In genomic region chr1:156097499-156098178, GRCh38 we compare ENCODE assay signal across 8 cellular contexts. TPM values are rescaled to one million over a fixed set of nuclear protein-coding genes. Genes with fewer than 3 reads are reported as not detected.
DNase-seq lines count a peak whose midpoint lies in the region; ATAC-seq and TF ChIP-seq lines count a peak whose summit lies in the region.

No MANE protein-coding gene starts in this region.

- TF ChIP-seq POLR2A in IMR-90 (IDR thresholded peaks at IDR 0.05; ENCODE audit: low read depth, low read length), result no peak

- in situ Hi-C loops in IMR-90 (cut with MboI; ENCODE audit: low sequenced_read_pairs), result loop anchor here (5.0 kb wide), 2 partner anchors 35 to 220 kb away; no protein-coding TSS in a partner anchor

- peak overlapping the region; percentile 92; the same call in 2 of the 3 replicates for H2BK15ac ChIP-seq in IMR-90 (ENCODE audit: low read depth, low read length)

- H3K36me3 ChIP-seq in CD8-positive, alpha-beta T cell (ENCODE audit: insufficient read depth, low read length), result no peaks in the 10 kb centered on the region
- peaks cover 6% of the 10 kb centered on the region; the same call in 1 of the 2 replicates for H3K36me3 ChIP-seq in IMR-90 (ENCODE audit: control insufficient read depth, insufficient read depth, low read length)
- H3K36me3 ChIP-seq in skeletal muscle satellite cell (ENCODE audit: insufficient read depth, low read length), result no peaks in the 10 kb centered on the region

- no peaks in the 10 kb centered on the region for H3K27me3 ChIP-seq in CD8-positive, alpha-beta T cell (ENCODE audit: insufficient read depth, low read length)
- no peaks in the 10 kb centered on the region for H3K27me3 ChIP-seq in IMR-90 (ENCODE audit: control insufficient read depth, insufficient read depth, low read length)
- no peaks in the 10 kb centered on the region for H3K27me3 ChIP-seq in skeletal muscle satellite cell (ENCODE audit: control insufficient read depth, insufficient read depth, low read length)

- peak overlapping the region; percentile 89 for H3K27ac Mint-ChIP-seq in CD8-positive, alpha-beta T cell
- peak overlapping the region; percentile 98 for H3K27ac Mint-ChIP-seq in central memory CD8-positive, alpha-beta T cell (ENCODE audit: low read depth)

- BruUV-seq in IMR-90 (replicated peaks; lab: Mats Ljungman, UMichigan), result no TSS peak

- H3K4me2 ChIP-seq in IMR-90 (ENCODE audit: low read depth, low read length) (no peak overlapping the region), skeletal muscle satellite cell (ENCODE audit: low read length) (no peak overlapping the region)

- intact Hi-C loops in CD8-positive, alpha-beta T cell (cut with DNase I, micrococcal nuclease), result loop anchor here (1.0 kb wide), 1 partner anchor 9 kb away; no protein-coding TSS in a partner anchor
- intact Hi-C loops in IMR-90 (cut with micrococcal nuclease), result loop anchor here (2.0 to 10.0 kb wide), 2 partner anchors 43 to 217 kb away; no protein-coding TSS in a partner anchor

- peak overlapping the region; percentile 44 for H3K23ac ChIP-seq in IMR-90 (ENCODE audit: low read depth, low read length)

- H3K4me3 ChIP-seq in CD8-positive, alpha-beta T cell (ENCODE audit: low read depth, low read length), result no peak overlapping the region
- no peak overlapping the region for H3K4me3 ChIP-seq in IMR-90 (ENCODE audit: insufficient read depth, low read depth, low read length)
- H3K4me3 ChIP-seq in skeletal muscle satellite cell (ENCODE audit: low read length), result no peak overlapping the region

- no peak for TF ChIP-seq CTCF in CD8-positive, alpha-beta T cell (IDR thresholded peaks at IDR 0.05)
- no peak for TF ChIP-seq CTCF in IMR-90 (conservative IDR thresholded peaks at IDR 0.05; ENCODE audit: low read depth, low read length)

- peaks cover under 1% of the 10 kb centered on the region for H3K27me3 Mint-ChIP-seq in CD8-positive, alpha-beta T cell (ENCODE audit: low read depth)
- H3K27me3 Mint-ChIP-seq in central memory CD8-positive, alpha-beta T cell, result no peaks in the 10 kb centered on the region

- peaks cover 26% of the 10 kb centered on the region for H3K4me1 Mint-ChIP-seq in CD8-positive, alpha-beta T cell (ENCODE audit: low read depth)
- peaks cover 38% of the 10 kb centered on the region for H3K4me1 Mint-ChIP-seq in central memory CD8-positive, alpha-beta T cell

- H3K27ac ChIP-seq in CD8-positive, alpha-beta T cell (ENCODE audit: low read depth, low read length), result peak overlapping the region; percentile 48
- H3K27ac ChIP-seq in IMR-90 (ENCODE audit: insufficient read depth, low read length), result no peak overlapping the region

- H2BK20ac ChIP-seq in IMR-90 (ENCODE audit: low read depth, low read length), result peak overlapping the region; percentile 92

- dilution Hi-C loops in IMR-90 (cut with HindIII; ENCODE audit: low sequenced_read_pairs, unreplicated experiment), result no loop called here

- H3K4me3 Mint-ChIP-seq in CD8-positive, alpha-beta T cell, result no peak overlapping the region
- peak overlapping the region; percentile 71 for H3K4me3 Mint-ChIP-seq in central memory CD8-positive, alpha-beta T cell

- H4K8ac ChIP-seq in IMR-90 (ENCODE audit: low read depth in 2 of 2, low read length in 2 of 2), result peak overlapping the region; percentile 93; a peak in 3 of 4 replicates

- CTCF ChIA-PET in CD8-positive, alpha-beta T cell (lab: Charles Lee), result interaction anchor here (0.8 to 29.4 kb wide), 16 partner anchors 8 to 186 kb away, joined by 3 to 1057 read pairs (median 4); partner anchors contain the start of genes LMNA and TMEM79
- CTCF ChIA-PET in IMR-90 (lab: Yijun Ruan, JAX), result interaction anchor here (1.1 to 5.6 kb wide), 4 partner anchors 25 to 127 kb away, joined by 5 to 64 read pairs (median 8); partner anchors contain the start of gene PMF1

- 83% methylated on average over 1 of the region's 9 CpGs; no CpG with 5 or more reads in 1 of the 2 experiments for WGBS in IMR-90 (ENCODE audit: extremely low coverage in 2 of 2, insufficient read length in 1 of 2), 2 experiments

- H4K5ac ChIP-seq in IMR-90 (ENCODE audit: low read depth, low read length), result peak overlapping the region; percentile 1; the same call in 1 of the 2 replicates

- H3K18ac ChIP-seq in IMR-90 (ENCODE audit: low read depth, low read length), result no peak overlapping the region

- no peak overlapping the region for H3K56ac ChIP-seq in IMR-90 (ENCODE audit: extremely low read depth, insufficient read depth, low read length)

- H4K20me1 ChIP-seq in IMR-90 (ENCODE audit: insufficient read depth, low read length), result no peaks in the 10 kb centered on the region

- peaks cover 22% of the 10 kb centered on the region for H3K9me1 ChIP-seq in IMR-90 (ENCODE audit: insufficient read depth, low read length)

- no peak for DNase-seq in CD8-positive, alpha-beta T cell
- no peak for DNase-seq in IMR-90
- DNase-seq in central memory CD8-positive, alpha-beta T cell (ENCODE audit: low spot score in 2 of 2), result no peak
- no peak for DNase-seq in NCI-H1105 (lab: John Stamatoyannopoulos, UW)
- DNase-seq in NCI-H748 (lab: John Stamatoyannopoulos, UW; ENCODE audit: unreplicated experiment), result no peak
- DNase-seq in NCI-H2107 (lab: John Stamatoyannopoulos, UW), result no peak

- H3K9ac ChIP-seq in IMR-90 (ENCODE audit: low read depth, low read length), result no peak overlapping the region
- H3K9ac ChIP-seq in skeletal muscle satellite cell (ENCODE audit: low read depth, low read length), result peak overlapping the region; percentile 82

- peaks cover 22% of the 10 kb centered on the region for H3K4me1 ChIP-seq in CD8-positive, alpha-beta T cell (ENCODE audit: insufficient read depth, low read length)
- H3K4me1 ChIP-seq in IMR-90 (ENCODE audit: control insufficient read depth, insufficient read depth, low read length) (peaks cover 17% of the 10 kb centered on the region), skeletal muscle satellite cell (ENCODE audit: control insufficient read depth, insufficient read depth, low read length) (peaks cover 22% of the 10 kb centered on the region)

- TF ChIP-seq RAD21 in IMR-90 (IDR thresholded peaks at IDR 0.05; ENCODE audit: low read length), result no peak

- peak overlapping the region; percentile 97 for H3K4ac ChIP-seq in IMR-90 (ENCODE audit: low read depth, low read length)

- ATAC-seq in CD8-positive, alpha-beta T cell, result no peak
- ATAC-seq in IMR-90 (ENCODE audit: low read depth), result no peak
- ATAC-seq in central memory CD8-positive, alpha-beta T cell (replicated peaks; ENCODE audit: extremely low read depth, poor library complexity, severe bottlenecking), result no peak
- no peak for ATAC-seq in HG02840 (IDR thresholded peaks at IDR 0.05; ENCODE audit: low FRiP score, unreplicated experiment)

- H2AFZ ChIP-seq in IMR-90 (replicated peaks; ENCODE audit: low read length, poor library complexity), result no peak overlapping the region

- peak overlapping the region; percentile 90 for H2BK120ac ChIP-seq in IMR-90 (ENCODE audit: low read depth, low read length)

- 0 out of 2 replicates have a peak overlapping the region, but pooled peaks have one; percentile 19 for H3K14ac ChIP-seq in IMR-90 (replicated peaks; ENCODE audit: low read depth, low read length)

- peak overlapping the region; percentile 97 for H2AK5ac ChIP-seq in IMR-90 (ENCODE audit: low read depth, low read length)

- POLR2A ChIA-PET in CD8-positive, alpha-beta T cell (lab: Charles Lee), result interaction anchor here (0.6 to 2.3 kb wide), 7 partner anchors 15 to 236 kb away, joined by 3 to 12 read pairs (median 4); partner anchors contain the start of genes LMNA and PMF1
- POLR2A ChIA-PET in IMR-90 (lab: Charles Lee; ENCODE audit: unreplicated experiment), result interaction anchor here (2.0 kb wide), 1 partner anchor 32 kb away, joined by 8 read pairs; no protein-coding TSS in a partner anchor

- H2AK9ac ChIP-seq in IMR-90 (replicated peaks; ENCODE audit: low read depth, low read length, poor library complexity), result peak overlapping the region; percentile 98

- no peaks in the 10 kb centered on the region for H3K9me3 Mint-ChIP-seq in CD8-positive, alpha-beta T cell
- H3K9me3 Mint-ChIP-seq in central memory CD8-positive, alpha-beta T cell, result no peaks in the 10 kb centered on the region

- H4K91ac ChIP-seq in IMR-90 (ENCODE audit: insufficient read depth, low read depth, low read length), result peak overlapping the region; percentile 98

- H2BK5ac ChIP-seq in IMR-90 (ENCODE audit: low read depth, low read length, poor library complexity, severe bottlenecking), result no peak overlapping the region

- no peaks in the 10 kb centered on the region for H3K36me3 Mint-ChIP-seq in CD8-positive, alpha-beta T cell
- H3K36me3 Mint-ChIP-seq in central memory CD8-positive, alpha-beta T cell (ENCODE audit: insufficient read depth), result peaks cover 18% of the 10 kb centered on the region

- no peaks in the 10 kb centered on the region for H3K9me3 ChIP-seq in CD8-positive, alpha-beta T cell (ENCODE audit: low read length)
- H3K9me3 ChIP-seq in IMR-90 (ENCODE audit: control insufficient read depth, insufficient read depth, low read length) (no peaks in the 10 kb centered on the region), skeletal muscle satellite cell (replicated peaks; ENCODE audit: low read length) (no peaks in the 10 kb centered on the region)

- peaks cover 19 to 62% of the 10 kb centered on the region in 2 experiments for H3K79me1 ChIP-seq in IMR-90 (ENCODE audit: low read depth in 1 of 2, low read length in 2 of 2)

RNA-seq across cellular contexts. Expression of gene MEX3A, which starts 15.4 kb away (rescaled TPM):
- total RNA-seq in CD8-positive, alpha-beta T cell, result under 1 TPM; 0.14 to 0.22 TPM
- 2.3 and 2.5 TPM in 2 replicates for total RNA-seq in IMR-90 (2012; rRNA removed)
- 9.0 and 11.6 TPM in 2 replicates for polyA plus RNA-seq in IMR-90 (2012; rRNA removed)
- 4.0 and 8.8 TPM in 2 replicates for polyA plus RNA-seq in IMR-90 (2012; cell fraction: cytosol; rRNA removed)
- 14.6 and 16.6 TPM in 2 replicates for polyA plus RNA-seq in IMR-90 (2012; cell fraction: nucleus; rRNA removed; ENCODE audit: low replicate concordance)
- total RNA-seq in skeletal muscle satellite cell (2012; rRNA removed), result 0.51 and 3.5 TPM in 2 replicates

RNA-seq across cellular contexts. Expression of gene LMNA, which starts 16.9 kb away (rescaled TPM):
- total RNA-seq in CD8-positive, alpha-beta T cell, result 100 to 1,000 TPM; 281 to 298 TPM
- 753 and 755 TPM in 2 replicates for total RNA-seq in IMR-90 (2012; rRNA removed)
- 563 and 927 TPM in 2 replicates for polyA plus RNA-seq in IMR-90 (2012; rRNA removed)
- 602 and 638 TPM in 2 replicates for polyA plus RNA-seq in IMR-90 (2012; cell fraction: cytosol; rRNA removed)
- 1,137 and 1,144 TPM in 2 replicates for polyA plus RNA-seq in IMR-90 (2012; cell fraction: nucleus; rRNA removed; ENCODE audit: low replicate concordance)
- total RNA-seq in skeletal muscle satellite cell (2012; rRNA removed), result 967 and 1,030 TPM in 2 replicates

RNA-seq across cellular contexts. Expression of gene RAB25, which starts 36.7 kb away (rescaled TPM):
- under 1 TPM; 0.38 to 0.86 TPM for total RNA-seq in CD8-positive, alpha-beta T cell
- total RNA-seq in IMR-90 (2012; rRNA removed), result not detected in 2 replicates
- not detected in 2 replicates for polyA plus RNA-seq in IMR-90 (2012; rRNA removed)
- polyA plus RNA-seq in IMR-90 (2012; cell fraction: cytosol; rRNA removed), result 0.03 TPM in 1 of 2 replicates, not detected in the other
- polyA plus RNA-seq in IMR-90 (2012; cell fraction: nucleus; rRNA removed; ENCODE audit: low replicate concordance), result 0.29 TPM in 1 of 2 replicates, not detected in the other
- not detected in 2 replicates for total RNA-seq in skeletal muscle satellite cell (2012; rRNA removed)

RNA-seq across cellular contexts. Expression of gene LAMTOR2, which starts 43.1 kb away (rescaled TPM):
- 1 to 10 TPM; 6.7 to 8.3 TPM for total RNA-seq in CD8-positive, alpha-beta T cell
- 45.8 and 50.0 TPM in 2 replicates for total RNA-seq in IMR-90 (2012; rRNA removed)
- polyA plus RNA-seq in IMR-90 (2012; rRNA removed), result 89.0 and 106 TPM in 2 replicates
- 132 and 144 TPM in 2 replicates for polyA plus RNA-seq in IMR-90 (2012; cell fraction: cytosol; rRNA removed)
- 24.2 and 31.7 TPM in 2 replicates for polyA plus RNA-seq in IMR-90 (2012; cell fraction: nucleus; rRNA removed; ENCODE audit: low replicate concordance)
- total RNA-seq in skeletal muscle satellite cell (2012; rRNA removed), result 36.8 and 37.6 TPM in 2 replicates

RNA-seq across cellular contexts. Expression of gene UBQLN4, which starts 44.0 kb away (rescaled TPM):
- total RNA-seq in CD8-positive, alpha-beta T cell, result 10 to 100 TPM in 1 of 2 experiments, 1 to 10 TPM in 1; 9.8 to 10.8 TPM
- 8.8 and 9.7 TPM in 2 replicates for total RNA-seq in IMR-90 (2012; rRNA removed)
- polyA plus RNA-seq in IMR-90 (2012; rRNA removed), result 21.6 and 24.0 TPM in 2 replicates
- 11.7 and 17.0 TPM in 2 replicates for polyA plus RNA-seq in IMR-90 (2012; cell fraction: cytosol; rRNA removed)
- polyA plus RNA-seq in IMR-90 (2012; cell fraction: nucleus; rRNA removed; ENCODE audit: low replicate concordance), result 40.7 and 41.8 TPM in 2 replicates
- total RNA-seq in skeletal muscle satellite cell (2012; rRNA removed), result 17.0 and 18.8 TPM in 2 replicates
